ENCODE assay signal across 1 cellular context in the genomic region with DNA sequence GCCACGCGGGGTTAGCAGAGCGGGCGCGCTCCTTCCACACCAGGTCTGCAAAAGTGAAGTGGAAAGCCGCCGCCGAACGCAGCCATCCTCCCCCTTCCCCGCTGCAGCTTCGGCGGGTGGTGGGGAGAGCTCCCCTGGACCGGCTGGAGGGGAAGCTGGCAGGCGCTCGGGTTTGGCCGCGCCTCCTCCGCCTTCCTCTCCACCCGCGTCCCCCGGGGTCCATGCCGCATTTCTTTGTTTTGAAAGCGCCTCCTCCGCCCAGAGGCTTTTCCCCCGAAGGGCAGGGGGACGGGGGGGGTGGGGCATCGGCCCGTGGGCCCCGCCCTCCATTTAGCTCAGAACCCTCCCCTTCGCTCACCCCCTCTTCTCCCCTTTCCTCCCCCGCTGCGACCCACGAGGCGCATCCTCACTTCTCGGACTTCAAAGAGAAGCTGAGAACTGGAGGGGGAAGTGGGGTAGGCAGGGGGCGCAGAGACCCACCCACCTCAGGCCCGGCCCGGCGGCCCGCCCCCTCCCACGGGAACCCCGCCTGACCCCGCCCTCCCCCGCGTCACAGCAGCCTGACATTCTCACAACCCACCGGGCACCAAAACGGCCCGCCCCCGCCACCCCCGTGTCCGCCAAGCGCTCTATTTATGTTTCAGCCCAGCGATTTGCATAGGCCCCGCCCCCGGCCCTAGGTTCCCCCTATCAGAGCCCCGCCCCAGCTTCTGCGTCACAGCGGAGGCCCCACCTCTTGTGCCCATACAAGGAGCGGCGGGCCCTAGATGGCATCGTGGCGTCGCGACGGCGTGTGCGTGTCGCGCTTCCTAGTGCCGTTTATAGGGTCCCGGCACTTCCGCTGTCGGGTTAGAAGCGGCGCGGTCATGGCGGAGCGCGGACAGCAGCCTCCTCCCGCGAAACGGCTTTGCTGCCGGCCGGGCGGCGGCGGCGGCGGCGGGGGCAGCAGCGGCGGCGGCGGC.
TF ChIP-seq lines count a peak whose summit lies in the region.

ZSWIM6 (plus strand) TSS at position 852 of the 962 bp plus-strand sequence; CDS start at position 867, 15 bp downstream.

TF ChIP-seq in K562, 482 proteins besides CTCF, POLR2A, EP300 and RAD21 (continued from another document):
- TF ChIP-seq TFAP4 (CRISPR knock-in tag; IDR thresholded peaks at IDR 0.05; ENCODE audit: borderline replicate concordance), result peak; percentile 43; the same call in 1 of the 2 replicates
- TF ChIP-seq, protein P1, sequence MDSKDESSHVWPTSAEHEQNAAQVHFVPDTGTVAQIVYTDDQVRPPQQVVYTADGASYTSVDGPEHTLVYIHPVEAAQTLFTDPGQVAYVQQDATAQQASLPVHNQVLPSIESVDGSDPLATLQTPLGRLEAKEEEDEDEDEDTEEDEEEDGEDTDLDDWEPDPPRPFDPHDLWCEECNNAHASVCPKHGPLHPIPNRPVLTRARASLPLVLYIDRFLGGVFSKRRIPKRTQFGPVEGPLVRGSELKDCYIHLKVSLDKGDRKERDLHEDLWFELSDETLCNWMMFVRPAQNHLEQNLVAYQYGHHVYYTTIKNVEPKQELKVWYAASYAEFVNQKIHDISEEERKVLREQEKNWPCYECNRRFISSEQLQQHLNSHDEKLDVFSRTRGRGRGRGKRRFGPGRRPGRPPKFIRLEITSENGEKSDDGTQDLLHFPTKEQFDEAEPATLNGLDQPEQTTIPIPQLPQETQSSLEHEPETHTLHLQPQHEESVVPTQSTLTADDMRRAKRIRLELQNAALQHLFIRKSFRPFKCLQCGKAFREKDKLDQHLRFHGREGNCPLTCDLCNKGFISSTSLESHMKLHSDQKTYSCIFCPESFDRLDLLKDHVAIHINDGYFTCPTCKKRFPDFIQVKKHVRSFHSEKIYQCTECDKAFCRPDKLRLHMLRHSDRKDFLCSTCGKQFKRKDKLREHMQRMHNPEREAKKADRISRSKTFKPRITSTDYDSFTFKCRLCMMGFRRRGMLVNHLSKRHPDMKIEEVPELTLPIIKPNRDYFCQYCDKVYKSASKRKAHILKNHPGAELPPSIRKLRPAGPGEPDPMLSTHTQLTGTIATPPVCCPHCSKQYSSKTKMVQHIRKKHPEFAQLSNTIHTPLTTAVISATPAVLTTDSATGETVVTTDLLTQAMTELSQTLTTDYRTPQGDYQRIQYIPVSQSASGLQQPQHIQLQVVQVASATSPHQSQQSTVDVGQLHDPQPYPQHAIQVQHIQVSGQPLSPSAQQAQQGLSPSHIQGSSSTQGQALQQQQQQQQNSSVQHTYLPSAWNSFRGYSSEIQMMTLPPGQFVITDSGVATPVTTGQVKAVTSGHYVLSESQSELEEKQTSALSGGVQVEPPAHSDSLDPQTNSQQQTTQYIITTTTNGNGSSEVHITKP (IDR thresholded peaks at IDR 0.05; ENCODE audit: partially characterized antibody), result peak; percentile 87
- TF ChIP-seq, protein P2, sequence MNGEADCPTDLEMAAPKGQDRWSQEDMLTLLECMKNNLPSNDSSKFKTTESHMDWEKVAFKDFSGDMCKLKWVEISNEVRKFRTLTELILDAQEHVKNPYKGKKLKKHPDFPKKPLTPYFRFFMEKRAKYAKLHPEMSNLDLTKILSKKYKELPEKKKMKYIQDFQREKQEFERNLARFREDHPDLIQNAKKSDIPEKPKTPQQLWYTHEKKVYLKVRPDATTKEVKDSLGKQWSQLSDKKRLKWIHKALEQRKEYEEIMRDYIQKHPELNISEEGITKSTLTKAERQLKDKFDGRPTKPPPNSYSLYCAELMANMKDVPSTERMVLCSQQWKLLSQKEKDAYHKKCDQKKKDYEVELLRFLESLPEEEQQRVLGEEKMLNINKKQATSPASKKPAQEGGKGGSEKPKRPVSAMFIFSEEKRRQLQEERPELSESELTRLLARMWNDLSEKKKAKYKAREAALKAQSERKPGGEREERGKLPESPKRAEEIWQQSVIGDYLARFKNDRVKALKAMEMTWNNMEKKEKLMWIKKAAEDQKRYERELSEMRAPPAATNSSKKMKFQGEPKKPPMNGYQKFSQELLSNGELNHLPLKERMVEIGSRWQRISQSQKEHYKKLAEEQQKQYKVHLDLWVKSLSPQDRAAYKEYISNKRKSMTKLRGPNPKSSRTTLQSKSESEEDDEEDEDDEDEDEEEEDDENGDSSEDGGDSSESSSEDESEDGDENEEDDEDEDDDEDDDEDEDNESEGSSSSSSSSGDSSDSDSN (IDR thresholded peaks at IDR 0.05; ENCODE audit: borderline replicate concordance in 1 of 2, low read depth in 2 of 2, low read length in 2 of 2), result peak in 1 of 2 experiments; percentile 77; a peak in 1 of 4 replicates
